11 cellular contexts compared by ENCODE assay signal in genomic region chr14:91414475-91415342, GRCh38. TPM values are rescaled to one million over a fixed set of nuclear protein-coding genes. Genes with fewer than 3 reads are reported as not detected.
DNase-seq lines count a peak whose midpoint lies in the region; ATAC-seq and TF ChIP-seq lines count a peak whose summit lies in the region.
"Had no signal": no experiment of that assay in that cellular context is flagged by ENCODE, and none has a peak within 500 bp of the region (broad histone marks: within the 10 kb centered on the region; RNA-seq: fewer than 3 reads in every experiment).

No MANE protein-coding gene starts in this region.

- no peak for ATAC-seq in activated CD8-positive, alpha-beta T cell treated with anti-CD3 and anti-CD28 coated beads for 36 hours
- no peak for ATAC-seq in HG02970 (IDR thresholded peaks at IDR 0.05; ENCODE audit: low FRiP score, unreplicated experiment)

- no peak for TF ChIP-seq EP300 in stomach (IDR thresholded peaks at IDR 0.05)

- peak overlapping the region; percentile 98 for H3K4me3 Mint-ChIP-seq in activated CD4-positive, alpha-beta T cell treated with anti-CD3 and anti-CD28 coated beads, Interleukin-2, amount 10 ng/mL, durations not matched to agents 7 days and 5 days
- H3K4me3 Mint-ChIP-seq in activated CD8-positive, alpha-beta T cell treated with anti-CD3 and anti-CD28 coated beads for 36 hours = peak overlapping the region; percentile 92

- 46 to 61% (median 52%) methylated on average over 13 of the region's 13 CpGs for WGBS in stomach, 5 donors

- peak overlapping the region; percentile 78 to 90 (median 83) for H3K27ac ChIP-seq in stomach
- H3K27ac ChIP-seq: SJSA1, suprapubic skin had no signal

- POLR2A ChIA-PET in activated CD4-positive, alpha-beta T cell treated with anti-CD3 and anti-CD28 coated beads, Interleukin-2, amount 10 ng/mL, durations not matched to agents 7 days and 5 days (lab: Charles Lee) = no interaction called here
- POLR2A ChIA-PET in activated CD8-positive, alpha-beta T cell treated with anti-CD3 and anti-CD28 coated beads for 36 hours (lab: Charles Lee) = interaction anchor here (0.8 to 14.7 kb wide), 11 partner anchors 15 to 172 kb away, joined by 3 to 214 read pairs (median 12); partner anchors contain the start of gene PPP4R3A

- CTCF ChIA-PET in activated CD4-positive, alpha-beta T cell treated with anti-CD3 and anti-CD28 coated beads, Interleukin-2, amount 10 ng/mL, durations not matched to agents 7 days and 5 days (lab: Charles Lee) = interaction anchor here (1.0 to 6.8 kb wide), 10 partner anchors 9 to 532 kb away, joined by 3 to 64 read pairs (median 4); no protein-coding TSS in a partner anchor
- CTCF ChIA-PET in activated CD8-positive, alpha-beta T cell treated with anti-CD3 and anti-CD28 coated beads for 36 hours (lab: Charles Lee) = interaction anchor here (1.2 to 13.8 kb wide), 10 partner anchors 9 to 115 kb away, joined by 3 to 155 read pairs (median 5); no protein-coding TSS in a partner anchor

- no peaks in the 10 kb centered on the region for H3K36me3 ChIP-seq in stomach
- H3K36me3 ChIP-seq: SJSA1, suprapubic skin had no signal

- DNase-seq in activated CD4-positive, alpha-beta T cell treated with anti-CD3 and anti-CD28 coated beads, Interleukin-2, amount 10 ng/mL, durations not matched to agents 7 days and 5 days = no peak
- no peak for DNase-seq in activated CD4-positive, alpha-beta T cell treated with anti-CD3 and anti-CD28 coated beads, Interleukin-2, amount 50 U/mL, for 48 hours
- DNase-seq in activated CD8-positive, alpha-beta T cell treated with anti-CD3 and anti-CD28 coated beads for 36 hours = no peak
- DNase-seq in kidney tubule cell (ENCODE audit: low spot score) (peak; percentile 32), stomach (no peak), SHP77 (lab: John Stamatoyannopoulos, UW) (no peak), GM10266 (ENCODE audit: extremely low spot score) (no peak)
- DNase-seq: NCI-H1105 treated with DMSO at 0.1 percent for 48 hours had no signal

- H3K27ac Mint-ChIP-seq in activated CD4-positive, alpha-beta T cell treated with anti-CD3 and anti-CD28 coated beads, Interleukin-2, amount 10 ng/mL, durations not matched to agents 7 days and 5 days = peak overlapping the region; percentile 99
- H3K27ac Mint-ChIP-seq in activated CD8-positive, alpha-beta T cell treated with anti-CD3 and anti-CD28 coated beads for 36 hours = peak overlapping the region; percentile 99

- H3K4me1 ChIP-seq in stomach = peaks cover 9 to 67% (median 64%) of the 10 kb centered on the region in 4 donors

- no peak for TF ChIP-seq POLR2A in stomach (IDR thresholded peaks at IDR 0.05)

- peaks cover 63% of the 10 kb centered on the region for H3K4me1 Mint-ChIP-seq in activated CD4-positive, alpha-beta T cell treated with anti-CD3 and anti-CD28 coated beads, Interleukin-2, amount 10 ng/mL, durations not matched to agents 7 days and 5 days
- peaks cover 61% of the 10 kb centered on the region for H3K4me1 Mint-ChIP-seq in activated CD8-positive, alpha-beta T cell treated with anti-CD3 and anti-CD28 coated beads for 36 hours (ENCODE audit: low read depth)

- peak overlapping the region in 1 of 4 donors; percentile 85 for H3K4me3 ChIP-seq in stomach
- H3K4me3 ChIP-seq: SJSA1 had no signal

- intact Hi-C loops in activated CD8-positive, alpha-beta T cell treated with anti-CD3 and anti-CD28 coated beads for 36 hours (cut with micrococcal nuclease) = loop anchor here (5.0 to 10.0 kb wide), 3 partner anchors 42 to 187 kb away; no protein-coding TSS in a partner anchor
- intact Hi-C loops in stomach (cut with DNase I; ENCODE audit: low total_unique reads) = loop anchor here (10.0 kb wide), 1 partner anchor 60 kb away; no protein-coding TSS in a partner anchor

- H3K9me3 ChIP-seq in stomach = no peaks in the 10 kb centered on the region
- H3K9me3 ChIP-seq: SJSA1, suprapubic skin had no signal

- no peaks in the 10 kb centered on the region for H3K9me3 Mint-ChIP-seq in activated CD4-positive, alpha-beta T cell treated with anti-CD3 and anti-CD28 coated beads, Interleukin-2, amount 10 ng/mL, durations not matched to agents 7 days and 5 days
- no peaks in the 10 kb centered on the region for H3K9me3 Mint-ChIP-seq in activated CD8-positive, alpha-beta T cell treated with anti-CD3 and anti-CD28 coated beads for 36 hours

- H3K27me3 Mint-ChIP-seq in activated CD4-positive, alpha-beta T cell treated with anti-CD3 and anti-CD28 coated beads, Interleukin-2, amount 10 ng/mL, durations not matched to agents 7 days and 5 days = no peaks in the 10 kb centered on the region
- H3K27me3 Mint-ChIP-seq in activated CD8-positive, alpha-beta T cell treated with anti-CD3 and anti-CD28 coated beads for 36 hours = no peaks in the 10 kb centered on the region

- H3K36me3 Mint-ChIP-seq in activated CD4-positive, alpha-beta T cell treated with anti-CD3 and anti-CD28 coated beads, Interleukin-2, amount 10 ng/mL, durations not matched to agents 7 days and 5 days (ENCODE audit: low read depth) = peaks cover 63% of the 10 kb centered on the region
- peaks cover 57% of the 10 kb centered on the region for H3K36me3 Mint-ChIP-seq in activated CD8-positive, alpha-beta T cell treated with anti-CD3 and anti-CD28 coated beads for 36 hours (ENCODE audit: low read depth)

- H3K27me3 ChIP-seq in stomach = peaks cover 0 to 14% (median 0%) of the 10 kb centered on the region in 3 donors
- H3K27me3 ChIP-seq: suprapubic skin had no signal

- TF ChIP-seq CTCF in activated CD8-positive, alpha-beta T cell treated with anti-CD3 and anti-CD28 coated beads for 36 hours (IDR thresholded peaks at IDR 0.05) = no peak
- no peak for TF ChIP-seq CTCF in stomach (IDR thresholded peaks at IDR 0.05)
- TF ChIP-seq CTCF in GM10266 (IDR thresholded peaks at IDR 0.05; ENCODE audit: control insufficient read depth, insufficient read depth, low read depth, missing control alignments) = no peak

RNA-seq across cellular contexts. Expression of gene CCDC88C, which starts 2.9 kb away (rescaled TPM):
- total RNA-seq in activated CD4-positive, alpha-beta T cell treated with anti-CD3 and anti-CD28 coated beads, Interleukin-2, amount 10 ng/mL, durations not matched to agents 7 days and 5 days = 100 to 1,000 TPM; 187 to 193 TPM
- 10 to 100 TPM; 83.6 to 87.8 TPM for total RNA-seq in activated CD8-positive, alpha-beta T cell treated with anti-CD3 and anti-CD28 coated beads for 36 hours
- total RNA-seq in stomach = 10 to 100 TPM; 19.3 to 66.9 (median 41.5) TPM
- polyA plus RNA-seq in stomach = 10 to 100 TPM; 10.5 to 13.0 (median 12.4) TPM
- total RNA-seq: SJSA1 had no signal
